ENCODE assay signal across 1 cellular context in the genomic region with DNA sequence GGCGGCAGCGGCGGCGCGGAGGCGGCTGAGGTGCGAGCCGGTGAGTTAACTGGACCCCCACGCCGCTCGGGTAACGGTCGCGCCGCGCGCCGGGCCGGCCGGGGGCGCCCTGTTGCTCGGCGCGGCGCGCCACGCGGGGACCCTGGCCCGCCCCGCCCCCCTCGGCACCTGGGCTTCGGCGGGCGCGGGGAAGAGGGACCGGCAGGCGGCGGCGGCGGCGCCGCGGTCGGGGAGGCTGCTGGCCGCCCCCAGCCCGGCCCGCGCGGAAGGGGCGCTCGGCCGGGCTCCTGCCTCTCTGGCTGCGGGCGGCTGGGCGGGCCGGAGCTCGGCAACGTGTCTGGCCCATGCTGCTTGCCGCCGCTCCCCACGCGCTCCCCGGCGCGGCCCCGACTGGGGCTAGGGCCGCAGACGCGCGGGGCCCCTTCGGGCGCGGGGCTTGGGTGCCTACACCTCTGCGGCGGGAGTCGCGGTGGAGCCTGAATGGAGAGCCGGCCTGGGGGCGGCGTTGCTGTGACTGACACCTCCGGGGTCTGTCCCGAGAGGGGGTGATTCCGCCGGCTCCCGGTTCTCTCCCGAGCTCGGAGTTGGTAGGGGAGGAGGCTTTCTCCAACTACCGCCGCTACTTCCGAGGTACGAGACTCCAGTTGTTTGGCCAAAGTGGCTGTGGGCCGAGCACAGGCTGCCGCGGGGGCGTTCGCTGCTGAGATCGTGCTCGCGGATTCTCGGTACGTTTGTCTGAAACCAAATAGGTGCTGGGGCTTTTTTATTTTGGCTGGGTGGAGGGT.
A peak's percentile ranks its signal among the peaks of the same experiment; 100 is the strongest.
TF ChIP-seq lines count a peak whose summit lies in the region.

No MANE protein-coding gene starts in this region.

TF ChIP-seq in IMR-90, 13 proteins besides CTCF, POLR2A, EP300 and RAD21 (continued from another document):
- 0 out of 2 replicates have a peak, but pooled peaks have one; percentile 3 for TF ChIP-seq BHLHE40 (IDR thresholded peaks at IDR 0.05; ENCODE audit: low read depth, low read length)
- no peak for TF ChIP-seq CEBPB (IDR thresholded peaks at IDR 0.05; ENCODE audit: low read depth, low read length)
- no peak for TF ChIP-seq MAFK (IDR thresholded peaks at IDR 0.05; ENCODE audit: low read depth, low read length)
- TF ChIP-seq RFX5 (IDR thresholded peaks at IDR 0.05; ENCODE audit: low read depth, low read length) = no peak
- TF ChIP-seq RCOR1 (IDR thresholded peaks at IDR 0.05; ENCODE audit: insufficient replicate concordance, low read length) = no peak
- TF ChIP-seq NFE2L2 (IDR thresholded peaks at IDR 0.05; ENCODE audit: low read depth, low read length) = no peak
- peak; percentile 7; the same call in 1 of the 2 replicates for TF ChIP-seq MAZ (IDR thresholded peaks at IDR 0.05; ENCODE audit: borderline replicate concordance, low read depth, low read length)
- peak; percentile 86 for TF ChIP-seq MXI1 (IDR thresholded peaks at IDR 0.05; ENCODE audit: borderline replicate concordance, low read depth, low read length)
